In genomic region chr9:122205176-122205575, GRCh38 we compare ENCODE assay signal across 32 cellular contexts. TPM values are rescaled to one million over a fixed set of nuclear protein-coding genes. Genes with fewer than 3 reads are reported as not detected.
"Had no signal": no experiment of that assay in that cellular context is flagged by ENCODE, and none has a peak within 500 bp of the region (broad histone marks: within the 10 kb centered on the region; RNA-seq: fewer than 3 reads in every experiment).

No MANE protein-coding gene starts in this region.

- H3K4me3 ChIP-seq: ascending aorta, breast epithelium, coronary artery, dorsolateral prefrontal cortex, esophagus muscularis mucosa, gastrocnemius medialis had no signal

- H3K9me3 Mint-ChIP-seq: activated CD4-positive, alpha-beta memory T cell treated with anti-CD3 and anti-CD28 coated beads for 36 hours; activated CD4-positive, alpha-beta T cell treated with anti-CD3 and anti-CD28 coated beads, Interleukin-2, amount 10 ng/mL, durations not matched to agents 24 days and 14 days; activated naive CD4-positive, alpha-beta T cell treated with anti-CD3 and anti-CD28 coated beads, Interleukin-2, amount 10 ng/mL, durations not matched to agents 7 days and 5 days; activated naive CD4-positive, alpha-beta T cell treated with anti-CD3 and anti-CD28 coated beads, Interleukin-2, amount 50 U/mL, for 72 hours; activated naive CD8-positive, alpha-beta T cell treated with anti-CD3 and anti-CD28 coated beads, Interleukin-2, amount 10 ng/mL, durations not matched to agents 7 days and 5 days; activated T-cell treated with anti-CD3 and anti-CD28 coated beads, Interleukin-2, amount 50 U/mL, for 24 hours; activated T-cell treated with anti-CD3 and anti-CD28 coated beads, Interleukin-2, amount 50 U/mL, for 72 hours; brain; central memory CD8-positive, alpha-beta T cell; dendritic cell treated with granulocyte-macrophage colony-stimulating factor and Interleukin-4, amounts not matched to agents 40 ng/mL and 50 ng/mL, for 4 days; effector memory CD8-positive, alpha-beta T cell had no signal

- H3K27me3 Mint-ChIP-seq: activated CD8-positive, alpha-beta memory T cell treated with anti-CD3 and anti-CD28 coated beads, Interleukin-2, amount 10 ng/mL, durations not matched to agents 7 days and 5 days; dendritic cell treated with granulocyte-macrophage colony-stimulating factor and Interleukin-4, amounts not matched to agents 40 ng/mL and 50 ng/mL, for 4 days had no signal

- H3K36me3 Mint-ChIP-seq: activated CD4-positive, alpha-beta memory T cell treated with anti-CD3 and anti-CD28 coated beads for 36 hours; activated CD8-positive, alpha-beta memory T cell treated with anti-CD3 and anti-CD28 coated beads, Interleukin-2, amount 10 ng/mL, durations not matched to agents 7 days and 5 days; activated naive CD4-positive, alpha-beta T cell treated with anti-CD3 and anti-CD28 coated beads, Interleukin-2, amount 10 ng/mL, durations not matched to agents 7 days and 5 days; activated naive CD4-positive, alpha-beta T cell treated with anti-CD3 and anti-CD28 coated beads, Interleukin-2, amount 50 U/mL, for 72 hours; activated naive CD8-positive, alpha-beta T cell treated with anti-CD3 and anti-CD28 coated beads, Interleukin-2, amount 10 ng/mL, durations not matched to agents 7 days and 5 days; brain had no signal

- H3K4me1 ChIP-seq: ascending aorta, breast epithelium, esophagus muscularis mucosa, foreskin keratinocyte, gastrocnemius medialis had no signal

- ATAC-seq: activated CD4-positive, alpha-beta T cell treated with anti-CD3 and anti-CD28 coated beads for 36 hours; activated CD8-positive, alpha-beta memory T cell treated with anti-CD3 and anti-CD28 coated beads, Interleukin-2, amount 10 ng/mL, durations not matched to agents 7 days and 5 days; activated CD8-positive, alpha-beta T cell treated with anti-CD3 and anti-CD28 coated beads, Interleukin-2, amount 10 ng/mL, durations not matched to agents 7 days and 5 days; activated naive CD4-positive, alpha-beta T cell treated with anti-CD3 and anti-CD28 coated beads, Interleukin-2, amount 50 U/mL, for 72 hours; activated T-cell treated with anti-CD3 and anti-CD28 coated beads, Interleukin-2, amount 50 U/mL, for 72 hours; effector memory CD8-positive, alpha-beta T cell; foreskin keratinocyte; gastrocnemius medialis had no signal

- H3K4me3 Mint-ChIP-seq: activated CD4-positive, alpha-beta memory T cell treated with anti-CD3 and anti-CD28 coated beads for 36 hours; activated CD4-positive, alpha-beta T cell treated with anti-CD3 and anti-CD28 coated beads for 36 hours; activated CD4-positive, alpha-beta T cell treated with anti-CD3 and anti-CD28 coated beads, Interleukin-2, amount 10 ng/mL, durations not matched to agents 24 days and 14 days; activated CD8-positive, alpha-beta memory T cell treated with anti-CD3 and anti-CD28 coated beads, Interleukin-2, amount 10 ng/mL, durations not matched to agents 7 days and 5 days; activated CD8-positive, alpha-beta T cell treated with anti-CD3 and anti-CD28 coated beads, Interleukin-2, amount 10 ng/mL, durations not matched to agents 7 days and 5 days; activated naive CD4-positive, alpha-beta T cell treated with anti-CD3 and anti-CD28 coated beads, Interleukin-2, amount 10 ng/mL, durations not matched to agents 7 days and 5 days; activated naive CD8-positive, alpha-beta T cell treated with anti-CD3 and anti-CD28 coated beads, Interleukin-2, amount 10 ng/mL, durations not matched to agents 7 days and 5 days; activated T-cell treated with anti-CD3 and anti-CD28 coated beads, Interleukin-2, amount 50 U/mL, for 24 hours; activated T-cell treated with anti-CD3 and anti-CD28 coated beads, Interleukin-2, amount 50 U/mL, for 72 hours; brain; central memory CD8-positive, alpha-beta T cell; dendritic cell treated with granulocyte-macrophage colony-stimulating factor and Interleukin-4, amounts not matched to agents 40 ng/mL and 50 ng/mL, for 4 days; effector memory CD8-positive, alpha-beta T cell had no signal

- H3K27ac ChIP-seq: ascending aorta, breast epithelium, coronary artery, dorsolateral prefrontal cortex, esophagus muscularis mucosa, foreskin keratinocyte, gastrocnemius medialis had no signal

- H3K27ac Mint-ChIP-seq: activated CD4-positive, alpha-beta memory T cell treated with anti-CD3 and anti-CD28 coated beads for 36 hours; activated CD4-positive, alpha-beta T cell treated with anti-CD3 and anti-CD28 coated beads for 36 hours; activated CD4-positive, alpha-beta T cell treated with anti-CD3 and anti-CD28 coated beads, Interleukin-2, amount 10 ng/mL, durations not matched to agents 24 days and 14 days; activated CD8-positive, alpha-beta memory T cell treated with anti-CD3 and anti-CD28 coated beads, Interleukin-2, amount 10 ng/mL, durations not matched to agents 7 days and 5 days; activated CD8-positive, alpha-beta T cell treated with anti-CD3 and anti-CD28 coated beads, Interleukin-2, amount 10 ng/mL, durations not matched to agents 7 days and 5 days; activated naive CD4-positive, alpha-beta T cell treated with anti-CD3 and anti-CD28 coated beads, Interleukin-2, amount 10 ng/mL, durations not matched to agents 7 days and 5 days; activated naive CD4-positive, alpha-beta T cell treated with anti-CD3 and anti-CD28 coated beads, Interleukin-2, amount 50 U/mL, for 72 hours; activated naive CD8-positive, alpha-beta T cell treated with anti-CD3 and anti-CD28 coated beads, Interleukin-2, amount 10 ng/mL, durations not matched to agents 7 days and 5 days; activated T-cell treated with anti-CD3 and anti-CD28 coated beads, Interleukin-2, amount 50 U/mL, for 24 hours; activated T-cell treated with anti-CD3 and anti-CD28 coated beads, Interleukin-2, amount 50 U/mL, for 72 hours; dendritic cell treated with granulocyte-macrophage colony-stimulating factor and Interleukin-4, amounts not matched to agents 40 ng/mL and 50 ng/mL, for 4 days; effector memory CD8-positive, alpha-beta T cell had no signal

- H3K9me3 ChIP-seq: ascending aorta, breast epithelium, esophagus muscularis mucosa, gastrocnemius medialis had no signal

- DNase-seq: activated CD4-positive, alpha-beta memory T cell treated with anti-CD3 and anti-CD28 coated beads for 36 hours; activated CD4-positive, alpha-beta T cell treated with anti-CD3 and anti-CD28 coated beads for 36 hours; activated CD4-positive, alpha-beta T cell treated with anti-CD3 and anti-CD28 coated beads, Interleukin-2, amount 10 ng/mL, durations not matched to agents 24 days and 14 days; activated CD4-positive, CD25-positive, alpha-beta regulatory T cell; activated CD4-positive, CD25-positive, alpha-beta regulatory T cell treated with anti-CD3 and anti-CD28 coated beads, Interleukin-2, amount 50 U/mL, for 72 hours; activated CD8-positive, alpha-beta memory T cell treated with anti-CD3 and anti-CD28 coated beads, Interleukin-2, amount 10 ng/mL, durations not matched to agents 7 days and 5 days; activated CD8-positive, alpha-beta memory T cell treated with anti-CD3 and anti-CD28 coated beads, Interleukin-2, amount 50 U/mL, for 4 hours; activated CD8-positive, alpha-beta T cell treated with anti-CD3 and anti-CD28 coated beads, Interleukin-2, amount 10 ng/mL, durations not matched to agents 7 days and 5 days; activated gamma-delta T cell; activated naive CD4-positive, alpha-beta T cell; activated naive CD4-positive, alpha-beta T cell treated with anti-CD3 and anti-CD28 coated beads, Interleukin-2, amount 10 ng/mL, durations not matched to agents 7 days and 5 days; activated naive CD8-positive, alpha-beta T cell treated with anti-CD3 and anti-CD28 coated beads, Interleukin-2, amount 10 ng/mL, durations not matched to agents 7 days and 5 days; activated T-cell treated with anti-CD3 and anti-CD28 coated beads for 4 hours; activated T-cell treated with anti-CD3 and anti-CD28 coated beads, Interleukin-2, amount 50 U/mL, for 24 hours; activated T-cell treated with anti-CD3 and anti-CD28 coated beads, Interleukin-2, amount 50 U/mL, for 72 hours; dorsolateral prefrontal cortex; effector memory CD8-positive, alpha-beta T cell; erythroblast; foreskin keratinocyte; gastrocnemius medialis; T-helper 2 cell had no signal

- H3K27me3 ChIP-seq: ascending aorta, breast epithelium, gastrocnemius medialis had no signal

- H3K36me3 ChIP-seq: ascending aorta, breast epithelium, esophagus muscularis mucosa, gastrocnemius medialis had no signal

- H3K4me1 Mint-ChIP-seq: activated CD4-positive, alpha-beta T cell treated with anti-CD3 and anti-CD28 coated beads for 36 hours; activated CD4-positive, alpha-beta T cell treated with anti-CD3 and anti-CD28 coated beads, Interleukin-2, amount 10 ng/mL, durations not matched to agents 24 days and 14 days; activated CD8-positive, alpha-beta memory T cell treated with anti-CD3 and anti-CD28 coated beads, Interleukin-2, amount 10 ng/mL, durations not matched to agents 7 days and 5 days; activated naive CD4-positive, alpha-beta T cell treated with anti-CD3 and anti-CD28 coated beads, Interleukin-2, amount 10 ng/mL, durations not matched to agents 7 days and 5 days; activated naive CD8-positive, alpha-beta T cell treated with anti-CD3 and anti-CD28 coated beads, Interleukin-2, amount 10 ng/mL, durations not matched to agents 7 days and 5 days; central memory CD8-positive, alpha-beta T cell had no signal

RNA-seq across cellular contexts. Expression of gene LHX6, which starts 23.6 kb away (rescaled TPM):
- total RNA-seq: activated CD4-positive, alpha-beta memory T cell treated with anti-CD3 and anti-CD28 coated beads for 36 hours; activated CD4-positive, alpha-beta T cell treated with anti-CD3 and anti-CD28 coated beads, Interleukin-2, amount 10 ng/mL, durations not matched to agents 24 days and 14 days; activated CD8-positive, alpha-beta memory T cell treated with anti-CD3 and anti-CD28 coated beads for 36 hours; activated CD8-positive, alpha-beta memory T cell treated with anti-CD3 and anti-CD28 coated beads, Interleukin-2, amount 10 ng/mL, durations not matched to agents 7 days and 5 days; activated CD8-positive, alpha-beta T cell treated with anti-CD3 and anti-CD28 coated beads, Interleukin-2, amount 10 ng/mL, durations not matched to agents 7 days and 5 days; activated naive CD8-positive, alpha-beta T cell treated with anti-CD3 and anti-CD28 coated beads, Interleukin-2, amount 10 ng/mL, durations not matched to agents 7 days and 5 days; T-helper 1 cell treated with Interleukin-12 subunit alpha and Interleukin-12 subunit beta and Interleukin-4 antibody, amounts not matched to agents 30 ng/mL and 1 ng/mL, for 36 hours had no signal

RNA-seq across cellular contexts. Expression of gene MORN5, which starts 45.5 kb away (rescaled TPM):
- total RNA-seq: activated CD4-positive, alpha-beta memory T cell treated with anti-CD3 and anti-CD28 coated beads for 36 hours; activated CD4-positive, alpha-beta T cell treated with anti-CD3 and anti-CD28 coated beads for 36 hours; activated CD4-positive, alpha-beta T cell treated with anti-CD3 and anti-CD28 coated beads, Interleukin-2, amount 10 ng/mL, durations not matched to agents 24 days and 14 days; activated CD8-positive, alpha-beta memory T cell treated with anti-CD3 and anti-CD28 coated beads for 36 hours; activated CD8-positive, alpha-beta memory T cell treated with anti-CD3 and anti-CD28 coated beads, Interleukin-2, amount 10 ng/mL, durations not matched to agents 7 days and 5 days; activated CD8-positive, alpha-beta T cell treated with anti-CD3 and anti-CD28 coated beads, Interleukin-2, amount 10 ng/mL, durations not matched to agents 7 days and 5 days; activated naive CD8-positive, alpha-beta T cell treated with anti-CD3 and anti-CD28 coated beads, Interleukin-2, amount 10 ng/mL, durations not matched to agents 7 days and 5 days; activated T-cell treated with anti-CD3 and anti-CD28 coated beads, Interleukin-2, amount 50 U/mL, for 72 hours; ascending aorta; breast epithelium; cardiac septum; foreskin keratinocyte; gastrocnemius medialis; T-helper 1 cell treated with Interleukin-12 subunit alpha and Interleukin-12 subunit beta and Interleukin-4 antibody, amounts not matched to agents 30 ng/mL and 1 ng/mL, for 36 hours had no signal
- polyA plus RNA-seq: foreskin keratinocyte had no signal
